20 cellular contexts compared by ENCODE assay signal in genomic region chr14:91912035-91912434, GRCh38. TPM values are rescaled to one million over a fixed set of nuclear protein-coding genes. Genes with fewer than 3 reads are reported as not detected.
DNase-seq lines count a peak whose midpoint lies in the region; ATAC-seq, FAIRE-seq and TF ChIP-seq lines count a peak whose summit lies in the region.
"Had no signal": no experiment of that assay in that cellular context is flagged by ENCODE, and none has a peak within 500 bp of the region (broad histone marks: within the 10 kb centered on the region; RNA-seq: fewer than 3 reads in every experiment).

No MANE protein-coding gene starts in this region.

- no peaks in the 10 kb centered on the region for H3F3A ChIP-seq in PC-3 (ENCODE audit: low read length, unreplicated experiment)

- DNase-seq in cardiac septum (ENCODE audit: low spot score) (peak; percentile 27), left ventricle myocardium superior (no peak), PC-3 (no peak), keratinocyte (ENCODE audit: low read depth, low spot score) (no peak), upper lobe of right lung (no peak), germinal center (ENCODE audit: low spot score) (no peak)
- DNase-seq: activated CD8-positive, alpha-beta memory T cell treated with anti-CD3 and anti-CD28 coated beads, Interleukin-2, amount 50 U/mL, for 48 hours; cerebellar nuclear complex; NCI-H2227 treated with DMSO at 0.1 percent for 48 hours had no signal

- no peak overlapping the region for H3K4me3 ChIP-seq in PC-3 (ENCODE audit: low read length)
- no peak overlapping the region for H3K4me3 ChIP-seq in keratinocyte (ENCODE audit: control insufficient read depth in 2 of 3, extremely low read depth in 1 of 3, insufficient read depth in 2 of 3, low read depth in 1 of 3, low read length in 3 of 3)
- no peak overlapping the region for H3K4me3 ChIP-seq in upper lobe of right lung
- H3K4me3 ChIP-seq: GM12878, prostate gland, SK-N-MC, upper lobe of left lung had no signal

- H2AFZ ChIP-seq in PC-3 (ENCODE audit: low read length): peak overlapping the region; percentile 11; the same call in 1 of the 2 replicates
- H2AFZ ChIP-seq in keratinocyte (ENCODE audit: control insufficient read depth, low read length): no peak overlapping the region

- H3K4me2 ChIP-seq in PC-3 (ENCODE audit: low read length): no peak overlapping the region
- H3K4me2 ChIP-seq in keratinocyte (ENCODE audit: control insufficient read depth, extremely low read depth, insufficient read depth, low read depth, low read length): peak overlapping the region; percentile 6

- H3K9me2 ChIP-seq in PC-3 (replicated peaks; ENCODE audit: low read length): no peaks in the 10 kb centered on the region

- peaks cover 3% of the 10 kb centered on the region; the same call in 1 of the 2 replicates for H3K27me3 ChIP-seq in PC-3 (ENCODE audit: low read length)
- no peaks in the 10 kb centered on the region for H3K27me3 ChIP-seq in keratinocyte (ENCODE audit: control insufficient read depth, extremely low read depth, insufficient read depth, low read length)
- H3K27me3 ChIP-seq in upper lobe of right lung: no peaks in the 10 kb centered on the region
- H3K27me3 ChIP-seq: BE2C, upper lobe of left lung had no signal

- intact Hi-C loops in cardiac septum (cut with DNase I) (no loop called here), left ventricle myocardium superior (cut with micrococcal nuclease) (no loop called here), PC-3 (cut with micrococcal nuclease) (no loop called here), upper lobe of right lung (cut with DNase I) (no loop called here)

- no peaks in the 10 kb centered on the region for H3K79me2 ChIP-seq in PC-3 (ENCODE audit: low read length)
- H3K79me2 ChIP-seq in keratinocyte (ENCODE audit: control insufficient read depth, insufficient read depth, low read length): no peaks in the 10 kb centered on the region

- TF ChIP-seq CTCF in PC-3 (conservative IDR thresholded peaks at IDR 0.05; ENCODE audit: low read depth, low read length): no peak
- no peak for TF ChIP-seq CTCF in keratinocyte (optimal IDR thresholded peaks at IDR 0.05 in 1 of 3, IDR thresholded peaks at IDR 0.05 in 1 of 3, conservative IDR thresholded peaks at IDR 0.05 in 1 of 3; ENCODE audit: extremely low read depth in 1 of 3, insufficient read depth in 2 of 3, low read length in 3 of 3)
- TF ChIP-seq CTCF in upper lobe of right lung (IDR thresholded peaks at IDR 0.05): no peak

- H3K4me1 ChIP-seq in PC-3 (ENCODE audit: insufficient read depth, low read length): no peaks in the 10 kb centered on the region
- H3K4me1 ChIP-seq in keratinocyte (ENCODE audit: control insufficient read depth, extremely low read depth, insufficient read depth, low read length): no peaks in the 10 kb centered on the region
- peaks cover 7% of the 10 kb centered on the region for H3K4me1 ChIP-seq in upper lobe of right lung
- H3K4me1 ChIP-seq: BE2C, Caco-2, prostate gland had no signal

- dilution Hi-C loops in keratinocyte (cut with MboI; ENCODE audit: extremely low pct_ligation_motif_present, low sequenced_read_pairs): no loop called here

- H3K27ac ChIP-seq in PC-3 (ENCODE audit: low read length) (no peak overlapping the region), keratinocyte (ENCODE audit: control insufficient read depth, insufficient read depth, low read length) (no peak overlapping the region), upper lobe of right lung (peak overlapping the region; percentile 3)
- H3K27ac ChIP-seq: prostate gland, SK-N-MC, WERI-Rb-1 had no signal

- ATAC-seq in left ventricle myocardium superior (no peak), PC-3 (no peak), upper lobe of right lung (peak; percentile 42), GM18907 (IDR thresholded peaks at IDR 0.05; ENCODE audit: unreplicated experiment) (no peak), HG03442 (IDR thresholded peaks at IDR 0.05; ENCODE audit: unreplicated experiment) (no peak)

- H4K20me1 ChIP-seq in PC-3 (ENCODE audit: low read length) (no peaks in the 10 kb centered on the region), keratinocyte (ENCODE audit: control insufficient read depth, extremely low read depth, insufficient read depth, low read length) (no peaks in the 10 kb centered on the region)

- CTCF ChIA-PET in PC-3 (lab: Charles Lee): interaction anchor here (1.0 to 1.1 kb wide), 2 partner anchors 85 to 262 kb away, joined by 4 to 7 read pairs; no protein-coding TSS in a partner anchor

- no peak for FAIRE-seq in keratinocyte (lab: Jason Lieb, UNC)
- FAIRE-seq: A204.1 had no signal

- H3K9ac ChIP-seq in PC-3 (ENCODE audit: low read length) (no peak overlapping the region), keratinocyte (ENCODE audit: control insufficient read depth, extremely low read depth, insufficient read depth, low read length) (no peak overlapping the region)

- POLR2A ChIA-PET in PC-3 (lab: Charles Lee; ENCODE audit: unreplicated experiment): no interaction called here

- H3K9me1 ChIP-seq in keratinocyte (ENCODE audit: control insufficient read depth, extremely low read depth, insufficient read depth, low read length): no peaks in the 10 kb centered on the region

- no peaks in the 10 kb centered on the region for H3K36me3 ChIP-seq in PC-3 (ENCODE audit: low read depth, low read length)
- H3K36me3 ChIP-seq in keratinocyte (ENCODE audit: control insufficient read depth in 2 of 2, extremely low read depth in 1 of 2, insufficient read depth in 2 of 2, low read length in 2 of 2): no peaks in the 10 kb centered on the region
- H3K36me3 ChIP-seq in upper lobe of right lung: no peaks in the 10 kb centered on the region
- H3K36me3 ChIP-seq: BE2C, prostate gland, upper lobe of left lung, WERI-Rb-1 had no signal

- no TSS peak for BruUV-seq in PC-3 (replicated peaks; lab: Mats Ljungman, UMichigan)

- H3K9me3 ChIP-seq in PC-3 (ENCODE audit: low read length) (no peaks in the 10 kb centered on the region), keratinocyte (ENCODE audit: control insufficient read depth, low read depth, low read length) (no peaks in the 10 kb centered on the region), upper lobe of right lung (no peaks in the 10 kb centered on the region)
- H3K9me3 ChIP-seq: BE2C, Caco-2, prostate gland, upper lobe of left lung had no signal

RNA-seq across cellular contexts. Expression of gene FBLN5, which starts 35.5 kb away (rescaled TPM):
- total RNA-seq in cardiac septum: 31.8 TPM
- total RNA-seq in left ventricle myocardium superior: 61.7 TPM
- total RNA-seq in PC-3 (2014; rRNA removed): 0.17 and 0.58 TPM in 2 replicates
- polyA plus RNA-seq in keratinocyte: 0.10 to 0.31 TPM (median 0.27 TPM) in 3 replicates
- not detected for polyA plus RNA-seq in keratinocyte (2011; ENCODE audit: low read depth)
- 0.27 and 0.47 TPM in 2 replicates for polyA plus RNA-seq in keratinocyte (2011; cell fraction: cytosol; rRNA removed)
- polyA plus RNA-seq in keratinocyte (2011; cell fraction: nucleus; rRNA removed): 0.46 and 0.89 TPM in 2 replicates
- 0.68 TPM in 1 of 2 replicates, not detected in the other for polyA plus RNA-seq in keratinocyte (2012; ENCODE audit: low replicate concordance)
- 0.61 to 2.8 TPM in 2 of 3 replicates, not detected in the other for polyA minus RNA-seq in keratinocyte
- not detected for polyA minus RNA-seq in keratinocyte (2011; cell fraction: cytosol; rRNA and poly(A)+ RNA removed)
- 0.54 TPM in 1 of 2 replicates, not detected in the other for polyA minus RNA-seq in keratinocyte (2011; cell fraction: nucleus; rRNA and poly(A)+ RNA removed)
- total RNA-seq in upper lobe of right lung: 245 TPM

RNA-seq across cellular contexts. Expression of gene TC2N, which starts 44.7 kb away (rescaled TPM):
- 1.7 TPM for total RNA-seq in cardiac septum
- 9.2 TPM for total RNA-seq in left ventricle myocardium superior
- total RNA-seq in PC-3 (2014; rRNA removed): 3.7 and 6.2 TPM in 2 replicates
- 12.5 to 22.6 TPM (median 15.6 TPM) in 3 replicates for polyA plus RNA-seq in keratinocyte
- 6.7 TPM for polyA plus RNA-seq in keratinocyte (2011; ENCODE audit: low read depth)
- 9.8 and 18.4 TPM in 2 replicates for polyA plus RNA-seq in keratinocyte (2011; cell fraction: cytosol; rRNA removed)
- 14.5 and 17.9 TPM in 2 replicates for polyA plus RNA-seq in keratinocyte (2011; cell fraction: nucleus; rRNA removed)
- polyA plus RNA-seq in keratinocyte (2012; ENCODE audit: low replicate concordance): 6.5 and 13.3 TPM in 2 replicates
- polyA minus RNA-seq in keratinocyte: 8.6 to 23.9 TPM (median 13.8 TPM) in 3 replicates
- 11.1 TPM for polyA minus RNA-seq in keratinocyte (2011; cell fraction: cytosol; rRNA and poly(A)+ RNA removed)
- 13.1 and 27.1 TPM in 2 replicates for polyA minus RNA-seq in keratinocyte (2011; cell fraction: nucleus; rRNA and poly(A)+ RNA removed)
- 56.7 TPM for total RNA-seq in upper lobe of right lung
- total RNA-seq: LHCN-M2 had no signal

Comparison
In these comparisons a context has a peak if more than half of its experiments do, and no peak if none do; other contexts are left out.
1. RNA of gene FBLN5, which starts 35.5 kb away (total RNA-seq): 245 TPM in upper lobe of right lung (single experiment), 61.7 TPM in left ventricle myocardium superior (single experiment) and 31.8 TPM in cardiac septum (single experiment); 0.17 to 0.58 TPM in PC-3; every median in the first group is over 10 times any median in the second.